Comparison of ENCODE assay signal across 17 cellular contexts in genomic region chr2:229297284-229297683, GRCh38. TPM values are rescaled to one million over a fixed set of nuclear protein-coding genes. Genes with fewer than 3 reads are reported as not detected.
A peak's percentile ranks its signal among the peaks of the same experiment; 100 is the strongest.
DNase-seq lines count a peak whose midpoint lies in the region; ATAC-seq, FAIRE-seq and TF ChIP-seq lines count a peak whose summit lies in the region.
"Had no signal": no experiment of that assay in that cellular context is flagged by ENCODE, and none has a peak within 500 bp of the region (broad histone marks: within the 10 kb centered on the region; RNA-seq: fewer than 3 reads in every experiment).

No MANE protein-coding gene starts in this region.

- no TSS peak for BruUV-seq in HepG2 (replicated peaks; lab: Mats Ljungman, UMichigan)
- BruUV-seq in PC-3 (replicated peaks; lab: Mats Ljungman, UMichigan): no TSS peak

- intact Hi-C loops in right lobe of liver (cut with DNase I) (no loop called here), HepG2 (cut with micrococcal nuclease; ENCODE audit: unreplicated experiment) (no loop called here), PC-3 (cut with micrococcal nuclease) (no loop called here), left ventricle myocardium superior (cut with micrococcal nuclease) (no loop called here)

- H2AFZ ChIP-seq in HepG2 (ENCODE audit: low read length): no peak overlapping the region
- 0 out of 2 replicates have a peak overlapping the region, but pooled peaks have one; percentile 57 for H2AFZ ChIP-seq in PC-3 (ENCODE audit: low read length)

- H3K4me3 ChIP-seq in right lobe of liver (no peak overlapping the region), HepG2 (replicated peaks in 1 of 3; ENCODE audit: insufficient read depth in 1 of 3, low read depth in 2 of 3, low read length in 3 of 3) (no peak overlapping the region), PC-3 (ENCODE audit: low read length) (no peak overlapping the region)
- H3K4me3 ChIP-seq: cardiac muscle cell, mucosa of descending colon had no signal

- TF ChIP-seq CTCF in right lobe of liver (IDR thresholded peaks at IDR 0.05): no peak
- no peak for TF ChIP-seq CTCF in HepG2 (CRISPR knock-in tag; IDR thresholded peaks at IDR 0.05)
- no peak for TF ChIP-seq CTCF in PC-3 (conservative IDR thresholded peaks at IDR 0.05; ENCODE audit: low read depth, low read length)

- H3K79me2 ChIP-seq in HepG2 (ENCODE audit: insufficient read depth, low read length) (no peaks in the 10 kb centered on the region), PC-3 (ENCODE audit: low read length) (no peaks in the 10 kb centered on the region)

- FAIRE-seq in HepG2 (lab: Jason Lieb, UNC): no peak
- FAIRE-seq: HTR-8/SVneo had no signal

- H3K36me3 ChIP-seq in right lobe of liver: no peaks in the 10 kb centered on the region
- H3K36me3 ChIP-seq in HepG2 (replicated peaks in 1 of 2; ENCODE audit: control insufficient read depth in 1 of 2, insufficient read depth in 2 of 2, low read length in 2 of 2): no peaks in the 10 kb centered on the region
- H3K36me3 ChIP-seq in PC-3 (ENCODE audit: low read depth, low read length): no peaks in the 10 kb centered on the region
- H3K36me3 ChIP-seq: cardiac muscle cell had no signal

- TF ChIP-seq RAD21 in HepG2 (CRISPR knock-in tag; IDR thresholded peaks at IDR 0.05): no peak

- H3K27ac ChIP-seq in right lobe of liver: no peak overlapping the region
- no peak overlapping the region for H3K27ac ChIP-seq in HepG2 (ENCODE audit: extremely low read length, insufficient read depth, low read length)
- no peak overlapping the region for H3K27ac ChIP-seq in PC-3 (ENCODE audit: low read length)
- H3K27ac ChIP-seq: cardiac muscle cell had no signal

- no peak for TF ChIP-seq EP300 in HepG2 (IDR thresholded peaks at IDR 0.05; ENCODE audit: low read depth in 2 of 2, low read length in 2 of 2)
- TF ChIP-seq EP300 in HepG2 (CRISPR knock-in tag; IDR thresholded peaks at IDR 0.05; ENCODE audit: borderline replicate concordance): no peak

- H3K9ac ChIP-seq in HepG2 (ENCODE audit: insufficient read depth, low read depth, low read length) (no peak overlapping the region), PC-3 (ENCODE audit: low read length) (no peak overlapping the region)

- in situ Hi-C loops in HepG2 (cut with HindIII; ENCODE audit: extremely low pct_ligation_motif_present, low pct_unique_long_range_greater_than_20kb): no loop called here

- no peak for TF ChIP-seq POLR2A in right lobe of liver (IDR thresholded peaks at IDR 0.05)
- no peak for TF ChIP-seq POLR2A in HepG2 (IDR thresholded peaks at IDR 0.05; ENCODE audit: insufficient read depth in 1 of 2, low read depth in 2 of 2, low read length in 2 of 2)

- H3K4me2 ChIP-seq in HepG2 (ENCODE audit: low read depth, low read length): no peak overlapping the region
- no peak overlapping the region for H3K4me2 ChIP-seq in PC-3 (ENCODE audit: low read length)

- peak; percentile 24 to 70 (median 64) for ATAC-seq in right lobe of liver
- no peak for ATAC-seq in HepG2
- no peak for ATAC-seq in PC-3
- ATAC-seq in left ventricle myocardium superior: peak; percentile 75
- ATAC-seq: HCT116; mucosa of descending colon; stimulated activated naive CD8-positive, alpha-beta T cell treated with anti-CD3 and anti-CD28 coated beads, Interleukin-15, Interleukin-2, amounts not matched to agents 100 U/mL and 50 U/mL, for 24 hours had no signal

- H3K9me3 ChIP-seq in right lobe of liver (no peaks in the 10 kb centered on the region), HepG2 (ENCODE audit: low read length) (peaks cover 45% of the 10 kb centered on the region), PC-3 (ENCODE audit: low read length) (no peaks in the 10 kb centered on the region)
- H3K9me3 ChIP-seq: mucosa of descending colon had no signal

- WGBS in right lobe of liver (ENCODE audit: insufficient coverage, low coverage, low lambda C conversion rate, missing lambda C conversion rate): 26% methylated on average over 6 of the region's 6 CpGs
- 3% methylated on average over 6 of the region's 6 CpGs for WGBS in HepG2 (ENCODE audit: low lambda C conversion rate)

- H3K9me2 ChIP-seq in PC-3 (replicated peaks; ENCODE audit: low read length): no peaks in the 10 kb centered on the region

- H3K4me1 ChIP-seq in right lobe of liver: no peaks in the 10 kb centered on the region
- H3K4me1 ChIP-seq in HepG2 (ENCODE audit: insufficient read depth, low read length): no peaks in the 10 kb centered on the region
- H3K4me1 ChIP-seq in PC-3 (ENCODE audit: insufficient read depth, low read length): no peaks in the 10 kb centered on the region

- DNase-seq in right lobe of liver (no peak), HepG2 (ENCODE audit: low spot score) (no peak), PC-3 (no peak), left ventricle myocardium superior (no peak), AG08395 (ENCODE audit: low spot score) (no peak), cortex of kidney (lab: John Stamatoyannopoulos, UW) (no peak), RKO (ENCODE audit: low spot score) (no peak)
- DNase-seq in stimulated activated CD4-positive, alpha-beta T cell treated with anti-CD3 and anti-CD28 coated beads, Interleukin-4, amount 100 ng/mL, for 4 hours: no peak
- DNase-seq: activated CD4-positive, alpha-beta memory T cell treated with anti-CD3 and anti-CD28 coated beads, Interleukin-2, amount 10 ng/mL, durations not matched to agents 7 days and 5 days; activated naive CD4-positive, alpha-beta T cell; mucosa of descending colon; NCI-H187; stimulated activated naive CD8-positive, alpha-beta T cell treated with anti-CD3 and anti-CD28 coated beads, Interleukin-15, Interleukin-2, amounts not matched to agents 100 U/mL and 50 U/mL, for 24 hours had no signal

- CTCF ChIA-PET in HepG2 (lab: Yijun Ruan, JAX; ENCODE audit: low intra/inter-chr PET ratio, low total read pairs) (no interaction called here), PC-3 (lab: Charles Lee) (no interaction called here)

- POLR2A ChIA-PET in HepG2 (lab: Yijun Ruan, JAX): no interaction called here
- POLR2A ChIA-PET in PC-3 (lab: Charles Lee; ENCODE audit: unreplicated experiment): no interaction called here

- no peaks in the 10 kb centered on the region for H4K20me1 ChIP-seq in HepG2 (ENCODE audit: insufficient read depth, low read length)
- H4K20me1 ChIP-seq in PC-3 (ENCODE audit: low read length): no peaks in the 10 kb centered on the region

- H3K27me3 ChIP-seq in right lobe of liver (no peaks in the 10 kb centered on the region), HepG2 (ENCODE audit: control insufficient read depth in 1 of 2, insufficient read depth in 2 of 2, low read length in 2 of 2) (no peaks in the 10 kb centered on the region), PC-3 (ENCODE audit: low read length) (no peaks in the 10 kb centered on the region)
- H3K27me3 ChIP-seq: cardiac muscle cell had no signal

- no peaks in the 10 kb centered on the region for H3F3A ChIP-seq in PC-3 (ENCODE audit: low read length, unreplicated experiment)

TF ChIP-seq in HepG2, 621 proteins besides CTCF, POLR2A, EP300 and RAD21 (continues in another document):
- TF ChIP-seq SRF (IDR thresholded peaks at IDR 0.05; ENCODE audit: low read depth, low read length): no peak
- TF ChIP-seq KAT7 (CRISPR knock-in tag; IDR thresholded peaks at IDR 0.05; ENCODE audit: borderline replicate concordance): no peak
- TF ChIP-seq, protein P1, sequence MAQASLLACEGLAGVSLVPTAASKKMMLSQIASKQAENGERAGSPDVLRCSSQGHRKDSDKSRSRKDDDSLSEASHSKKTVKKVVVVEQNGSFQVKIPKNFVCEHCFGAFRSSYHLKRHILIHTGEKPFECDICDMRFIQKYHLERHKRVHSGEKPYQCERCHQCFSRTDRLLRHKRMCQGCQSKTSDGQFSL (CRISPR knock-in tag; IDR thresholded peaks at IDR 0.05): no peak
- TF ChIP-seq EZH2 (conservative IDR thresholded peaks at IDR 0.05; ENCODE audit: low read depth, low read length): no peak
- TF ChIP-seq, protein P2, sequence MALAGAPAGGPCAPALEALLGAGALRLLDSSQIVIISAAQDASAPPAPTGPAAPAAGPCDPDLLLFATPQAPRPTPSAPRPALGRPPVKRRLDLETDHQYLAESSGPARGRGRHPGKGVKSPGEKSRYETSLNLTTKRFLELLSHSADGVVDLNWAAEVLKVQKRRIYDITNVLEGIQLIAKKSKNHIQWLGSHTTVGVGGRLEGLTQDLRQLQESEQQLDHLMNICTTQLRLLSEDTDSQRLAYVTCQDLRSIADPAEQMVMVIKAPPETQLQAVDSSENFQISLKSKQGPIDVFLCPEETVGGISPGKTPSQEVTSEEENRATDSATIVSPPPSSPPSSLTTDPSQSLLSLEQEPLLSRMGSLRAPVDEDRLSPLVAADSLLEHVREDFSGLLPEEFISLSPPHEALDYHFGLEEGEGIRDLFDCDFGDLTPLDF (CRISPR knock-in tag; IDR thresholded peaks at IDR 0.05): no peak

RNA-seq across cellular contexts. Expression of gene PID1, which starts 26.2 kb away (rescaled TPM):
- total RNA-seq in right lobe of liver (10 to 100 TPM; 28.5 to 95.4 (median 65.3) TPM), HepG2 (2016; rRNA removed; fragmentation: Illumina TruSeq; extraction: Trizol) (0.18 TPM in 2 replicates), PC-3 (2014; rRNA removed) (0.84 and 1.8 TPM in 2 replicates), left ventricle myocardium superior (8.0 TPM)
- 0.18 TPM in 1 of 2 replicates, not detected in the other for total RNA-seq in HepG2 (2016; cell fraction: cytosol; rRNA removed; fragmentation: Illumina TruSeq; extraction: Trizol; ENCODE audit: low read depth)
- total RNA-seq in HepG2 (2016; cell fraction: insoluble cytoplasmic fraction; rRNA removed; fragmentation: Illumina TruSeq; extraction: Trizol): 0.19 and 0.22 TPM in 2 replicates
- 0.19 and 0.38 TPM in 2 replicates for total RNA-seq in HepG2 (2016; cell fraction: membrane; rRNA removed; fragmentation: Illumina TruSeq; extraction: Trizol)
- not detected in 2 replicates for total RNA-seq in HepG2 (2016; cell fraction: nucleus; rRNA removed; fragmentation: Illumina TruSeq; extraction: Trizol)
- 0.08 and 0.15 TPM in 2 replicates for polyA plus RNA-seq in HepG2 (2011; rRNA removed)
- polyA plus RNA-seq in HepG2 (2011; cell fraction: cytosol; rRNA removed): 0.07 and 0.21 TPM in 2 replicates
- polyA plus RNA-seq in HepG2 (2011; cell fraction: nucleus; rRNA removed): 0.37 TPM in 1 of 2 replicates, not detected in the other
- polyA plus RNA-seq in HepG2 (2012): 0.20 and 0.21 TPM in 2 replicates
- polyA plus RNA-seq in HepG2 (2016; cell fraction: cytosol; fragmentation: Illumina TruSeq; extraction: Trizol; ENCODE audit: low read depth): 0.18 and 0.26 TPM in 2 replicates
- polyA plus RNA-seq in HepG2 (2016; cell fraction: insoluble cytoplasmic fraction; fragmentation: Illumina TruSeq; extraction: Trizol; ENCODE audit: low read depth): 0.23 TPM in 2 replicates
- 0.17 and 0.21 TPM in 2 replicates for polyA plus RNA-seq in HepG2 (2016; cell fraction: membrane; fragmentation: Illumina TruSeq; extraction: Trizol; ENCODE audit: low read depth)
- 0.25 TPM in 1 of 2 replicates, not detected in the other for polyA plus RNA-seq in HepG2 (2016; cell fraction: nucleus; fragmentation: Illumina TruSeq; extraction: Trizol; ENCODE audit: insufficient read depth, low read depth)
- not detected in 2 replicates for polyA minus RNA-seq in HepG2 (2011; rRNA and poly(A)+ RNA removed; ENCODE audit: low replicate concordance)
- polyA minus RNA-seq in HepG2 (2011; cell fraction: cytosol; rRNA and poly(A)+ RNA removed): not detected in 2 replicates
- polyA minus RNA-seq in HepG2 (2011; cell fraction: nucleus; rRNA and poly(A)+ RNA removed): not detected in 2 replicates
- total RNA-seq: activated CD4-positive, alpha-beta memory T cell treated with anti-CD3 and anti-CD28 coated beads, Interleukin-2, amount 10 ng/mL, durations not matched to agents 7 days and 5 days; B cell had no signal

Comparison
In these comparisons a context has a peak if more than half of its experiments do, and no peak if none do; other contexts are left out.
1. ATAC-seq: peak in right lobe of liver (4 of 4) and left ventricle myocardium superior (single experiment); none in HepG2 (single experiment) and PC-3 (single experiment).